Comparison of ENCODE assay signal across 25 cellular contexts in the genomic region with DNA sequence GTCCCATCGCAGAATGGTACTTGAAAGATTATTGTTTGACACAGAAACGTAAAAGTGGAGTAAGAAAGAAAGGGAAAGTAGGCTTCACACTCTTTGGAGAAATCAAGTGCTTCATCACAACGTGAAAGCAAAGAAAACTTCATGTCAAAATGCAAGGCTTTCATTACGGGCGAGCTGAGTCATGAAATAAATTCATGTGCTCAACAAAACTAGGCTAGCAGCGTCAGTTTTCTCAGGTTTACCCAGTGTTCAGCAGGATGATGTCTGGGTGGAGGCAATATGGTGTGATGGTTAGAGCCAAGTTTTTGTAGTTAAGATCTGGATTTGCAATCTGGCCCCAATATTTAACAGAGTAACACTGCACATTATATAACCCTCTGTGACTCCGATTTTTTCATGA.
DNase-seq lines count a peak whose midpoint lies in the region; ATAC-seq, FAIRE-seq and TF ChIP-seq lines count a peak whose summit lies in the region.
"Had no signal": no experiment of that assay in that cellular context is flagged by ENCODE, and none has a peak within 500 bp of the region (broad histone marks: within the 10 kb centered on the region; RNA-seq: fewer than 3 reads in every experiment).

No MANE protein-coding gene starts in this region.

- H2AFZ ChIP-seq in PC-3 (ENCODE audit: low read length) = peak overlapping the region; percentile 20; the same call in 1 of the 2 replicates
- no peak overlapping the region for H2AFZ ChIP-seq in H1 (ENCODE audit: low read length)
- no peak overlapping the region for H2AFZ ChIP-seq in neural progenitor cell (replicated peaks)

- H3F3A ChIP-seq in PC-3 (ENCODE audit: low read length, unreplicated experiment) (no peaks in the 10 kb centered on the region), neural progenitor cell (ENCODE audit: low read depth) (no peaks in the 10 kb centered on the region)

- peaks cover 53% of the 10 kb centered on the region for H3K4me1 Mint-ChIP-seq in neural progenitor cell

- H3K9me3 ChIP-seq in PC-3 (ENCODE audit: low read length) (no peaks in the 10 kb centered on the region), H1 (ENCODE audit: insufficient read depth in 2 of 2, low read depth in 1 of 2, low read length in 1 of 2) (no peaks in the 10 kb centered on the region), neural progenitor cell (ENCODE audit: low read depth) (no peaks in the 10 kb centered on the region)
- H3K9me3 ChIP-seq: BLaER1, SJCRH30 had no signal

- intact Hi-C loops in PC-3 (cut with micrococcal nuclease) = no loop called here

- H3K23ac ChIP-seq in H1 (ENCODE audit: insufficient read length) = no peak overlapping the region

- no peaks in the 10 kb centered on the region for H3K9me3 Mint-ChIP-seq in neural progenitor cell
- H3K9me3 Mint-ChIP-seq: CD4-positive, alpha-beta T cell had no signal

- TF ChIP-seq EP300 in H1 (IDR thresholded peaks at IDR 0.05; ENCODE audit: borderline replicate concordance in 1 of 2, low read depth in 2 of 2, low read length in 2 of 2) = no peak

- no peak for TF ChIP-seq POLR2A in H1 (IDR thresholded peaks at IDR 0.05; ENCODE audit: control extremely low read depth in 1 of 2, low read depth in 2 of 2, low read length in 2 of 2)

- H3K79me1 ChIP-seq in H1 (ENCODE audit: low read depth, low read length) = no peaks in the 10 kb centered on the region

- H3K14ac ChIP-seq in H1 (ENCODE audit: insufficient read length) = no peak overlapping the region

- no peak overlapping the region for H3K4ac ChIP-seq in H1 (replicated peaks; ENCODE audit: insufficient read length, low read depth, low read length)

- no peaks in the 10 kb centered on the region for H3K27me3 ChIP-seq in PC-3 (ENCODE audit: low read length)
- no peaks in the 10 kb centered on the region for H3K27me3 ChIP-seq in H1 (replicated peaks in 1 of 4; ENCODE audit: control insufficient read depth in 3 of 4, extremely low read depth in 1 of 4, insufficient read depth in 3 of 4, low read length in 3 of 4)
- H3K27me3 ChIP-seq in neural progenitor cell = no peaks in the 10 kb centered on the region
- H3K27me3 ChIP-seq: BLaER1, SJCRH30 had no signal

- no peaks in the 10 kb centered on the region for H3K79me2 ChIP-seq in PC-3 (ENCODE audit: low read length)
- 0 out of 4 replicates have a peak, but pooled peaks cover 0 to 3% of the 10 kb centered on the region in 2 experiments for H3K79me2 ChIP-seq in H1 (ENCODE audit: control insufficient read depth in 1 of 2, insufficient read depth in 2 of 2, low read length in 2 of 2)
- peaks cover 11% of the 10 kb centered on the region for H3K79me2 ChIP-seq in neural progenitor cell (ENCODE audit: low read depth)

- H3K4me3 Mint-ChIP-seq in neural progenitor cell = no peak overlapping the region
- H3K4me3 Mint-ChIP-seq: CD4-positive, alpha-beta T cell had no signal

- H3K4me2 ChIP-seq in PC-3 (ENCODE audit: low read length) (no peak overlapping the region), H1 (ENCODE audit: insufficient read depth in 1 of 2, low read depth in 2 of 2, low read length in 2 of 2) (no peak overlapping the region), neural progenitor cell (no peak overlapping the region)
- H3K4me2 ChIP-seq: BLaER1 had no signal

- POLR2A ChIA-PET in PC-3 (lab: Charles Lee; ENCODE audit: unreplicated experiment) = no interaction called here
- POLR2A ChIA-PET in H1 (lab: Charles Lee; ENCODE audit: partially characterized antibody) = no interaction called here

- no peak overlapping the region for H4K5ac ChIP-seq in H1 (ENCODE audit: insufficient read length, low read depth, low read length)

- no peak for TF ChIP-seq RAD21 in H1 (IDR thresholded peaks at IDR 0.05 in 1 of 2, conservative IDR thresholded peaks at IDR 0.05 in 1 of 2; ENCODE audit: low read depth in 2 of 2, low read length in 2 of 2)

- H3K27ac Mint-ChIP-seq in neural progenitor cell = peak overlapping the region; percentile 6
- H3K27ac Mint-ChIP-seq: CD4-positive, alpha-beta T cell had no signal

- H2BK5ac ChIP-seq in H1 (ENCODE audit: low read depth, low read length) = no peak overlapping the region

- H4K20me1 ChIP-seq in PC-3 (ENCODE audit: low read length) (no peaks in the 10 kb centered on the region), H1 (replicated peaks in 1 of 2; ENCODE audit: control insufficient read depth in 1 of 2, insufficient read depth in 2 of 2, low read length in 2 of 2) (no peaks in the 10 kb centered on the region), neural progenitor cell (ENCODE audit: low read depth) (no peaks in the 10 kb centered on the region)
- H4K20me1 ChIP-seq: BLaER1 had no signal

- no peaks in the 10 kb centered on the region for H3K36me3 ChIP-seq in PC-3 (ENCODE audit: low read depth, low read length)
- H3K36me3 ChIP-seq in H1 (ENCODE audit: control insufficient read depth in 2 of 4, insufficient read depth in 4 of 4, low read length in 3 of 4) = peaks cover 0 to 8% (median 0%) of the 10 kb centered on the region in 4 experiments; a peak in 1 of 8 replicates
- H3K36me3 ChIP-seq in neural progenitor cell = no peaks in the 10 kb centered on the region
- H3K36me3 ChIP-seq: BLaER1, SJCRH30 had no signal

- H3K27ac ChIP-seq in PC-3 (ENCODE audit: low read length) (no peak overlapping the region), H1 (ENCODE audit: low read depth, low read length) (no peak overlapping the region), neural progenitor cell (no peak overlapping the region)
- H3K27ac ChIP-seq: BLaER1, HL-60, SJCRH30 had no signal

- no peak overlapping the region for H3K4me3 ChIP-seq in PC-3 (ENCODE audit: low read length)
- no peak overlapping the region for H3K4me3 ChIP-seq in H1 (ENCODE audit: extremely low read depth in 1 of 4, insufficient read depth in 2 of 4, low read depth in 3 of 4, low read length in 4 of 4)
- no peak overlapping the region for H3K4me3 ChIP-seq in neural progenitor cell
- H3K4me3 ChIP-seq: BLaER1, SJCRH30 had no signal

- no peak overlapping the region for H2BK15ac ChIP-seq in H1 (ENCODE audit: low read length)

- peaks cover 1% of the 10 kb centered on the region; the same call in 1 of the 2 replicates for H3K4me1 ChIP-seq in PC-3 (ENCODE audit: insufficient read depth, low read length)
- H3K4me1 ChIP-seq in H1 (replicated peaks in 1 of 4; ENCODE audit: control insufficient read depth in 3 of 4, insufficient read depth in 4 of 4, low read length in 3 of 4) = peaks cover 0 to 6% (median 0%) of the 10 kb centered on the region in 4 experiments; a peak in 1 of 7 replicates
- peaks cover 5% of the 10 kb centered on the region for H3K4me1 ChIP-seq in neural progenitor cell
- H3K4me1 ChIP-seq: BLaER1, SJCRH30 had no signal

- H2BK120ac ChIP-seq in H1 (replicated peaks; ENCODE audit: low read depth, low read length) = no peak overlapping the region

- DNase-seq in AG20443 (ENCODE audit: low spot score) (peak; percentile 47), PC-3 (no peak), H1 (ENCODE audit: low read depth in 1 of 2, low spot score in 2 of 2) (no peak), neural progenitor cell (ENCODE audit: low spot score) (no peak), NCI-H2081 treated with DMSO at 0.1 percent for 48 hours (lab: John Stamatoyannopoulos, UW) (no peak)
- DNase-seq: CD4-positive, alpha-beta T cell; COR-L47; DMS79; KBM-7; MM.1S; NCI-H1048; NCI-H1436; NCI-H187 treated with DMSO at 0.1 percent for 48 hours; NCI-H226; NCI-H510A treated with DMSO at 0.1 percent for 48 hours; NCI-H748 treated with DMSO at 0.1 percent for 48 hours; SJCRH30; T-helper 1 cell had no signal

- WGBS in H1 (ENCODE audit: extremely low coverage in 1 of 2, insufficient coverage in 1 of 2, insufficient read length in 1 of 2, insufficient replicate concordance in 2 of 2, low coverage in 1 of 2, low lambda C conversion rate in 2 of 2, missing lambda C conversion rate in 1 of 2), 2 experiments = 88% methylated on average over 7 of the region's 7 CpGs; no CpG with 5 or more reads in 1 of the 2 experiments

- no peaks in the 10 kb centered on the region for H3K23me2 ChIP-seq in H1 (ENCODE audit: low read depth, low read length)

- H3K9ac ChIP-seq in PC-3 (ENCODE audit: low read length) (no peak overlapping the region), H1 (replicated peaks in 1 of 4; ENCODE audit: extremely low read depth in 1 of 4, low read depth in 3 of 4, low read length in 3 of 4) (no peak overlapping the region; a peak in 1 of 7 replicates), neural progenitor cell (no peak overlapping the region)
- H3K9ac ChIP-seq: BLaER1 had no signal

- BruUV-seq in PC-3 (replicated peaks; lab: Mats Ljungman, UMichigan) = no TSS peak

- no peak overlapping the region for H4K91ac ChIP-seq in H1 (replicated peaks; ENCODE audit: insufficient read length, low read length)

- no peak overlapping the region for H2AK5ac ChIP-seq in H1 (ENCODE audit: low read depth, low read length)

- H2BK12ac ChIP-seq in H1 (ENCODE audit: low read depth, low read length) = no peak overlapping the region

- CTCF ChIA-PET in PC-3 (lab: Charles Lee) (no interaction called here), H1 (lab: Charles Lee; ENCODE audit: partially characterized antibody) (no interaction called here)

- H3K56ac ChIP-seq in H1 (replicated peaks; ENCODE audit: insufficient read length, low read depth, low read length) = no peak overlapping the region

- no peak overlapping the region for H4K8ac ChIP-seq in H1 (ENCODE audit: extremely low read depth, insufficient read depth, low read length)

- TF ChIP-seq CTCF in PC-3 (conservative IDR thresholded peaks at IDR 0.05; ENCODE audit: low read depth, low read length) (no peak), H1 (IDR thresholded peaks at IDR 0.05; ENCODE audit: control extremely low read depth in 1 of 3, insufficient read depth in 1 of 3, low read depth in 1 of 3, low read length in 3 of 3) (no peak), neural progenitor cell (IDR thresholded peaks at IDR 0.05) (no peak)

- H3K36me3 Mint-ChIP-seq in neural progenitor cell = peaks cover 14% of the 10 kb centered on the region

- H3K27me3 Mint-ChIP-seq in neural progenitor cell (ENCODE audit: insufficient read depth, low read depth) = no peaks in the 10 kb centered on the region
- H3K27me3 Mint-ChIP-seq: CD4-positive, alpha-beta T cell had no signal

- peak; percentile 57 for FAIRE-seq in H1 (lab: Jason Lieb, UNC)
- FAIRE-seq: A204.1 had no signal

- no peaks in the 10 kb centered on the region for H3K9me2 ChIP-seq in PC-3 (replicated peaks; ENCODE audit: low read length)

- ATAC-seq in PC-3 = no peak
- ATAC-seq in GM19328 (IDR thresholded peaks at IDR 0.05; ENCODE audit: unreplicated experiment) = no peak
- ATAC-seq in HG03039 (IDR thresholded peaks at IDR 0.05; ENCODE audit: unreplicated experiment) = no peak
- ATAC-seq: HCT116, Panc1 had no signal

- no peak overlapping the region for H3K18ac ChIP-seq in H1 (ENCODE audit: extremely low read depth, low read length)

- H2BK20ac ChIP-seq in H1 (ENCODE audit: low read length) = no peak overlapping the region

TF ChIP-seq in H1, 55 proteins besides CTCF, POLR2A, EP300 and RAD21 (continues in another document):
- TF ChIP-seq GABPA (IDR thresholded peaks at IDR 0.05; ENCODE audit: borderline replicate concordance, insufficient read depth, low read length) = no peak
- no peak for TF ChIP-seq BCL11A (IDR thresholded peaks at IDR 0.05; ENCODE audit: low read depth in 2 of 2, low read length in 2 of 2)
- TF ChIP-seq ZNF274 (IDR thresholded peaks at IDR 0.05; ENCODE audit: borderline replicate concordance, extremely low read depth, low read length) = no peak
- no peak for TF ChIP-seq CREB1 (IDR thresholded peaks at IDR 0.05)
- TF ChIP-seq HDAC2 (IDR thresholded peaks at IDR 0.05; ENCODE audit: borderline replicate concordance in 1 of 2, low read depth in 2 of 2, low read length in 2 of 2) = no peak
